19 cellular contexts compared by ENCODE assay signal in the genomic region with DNA sequence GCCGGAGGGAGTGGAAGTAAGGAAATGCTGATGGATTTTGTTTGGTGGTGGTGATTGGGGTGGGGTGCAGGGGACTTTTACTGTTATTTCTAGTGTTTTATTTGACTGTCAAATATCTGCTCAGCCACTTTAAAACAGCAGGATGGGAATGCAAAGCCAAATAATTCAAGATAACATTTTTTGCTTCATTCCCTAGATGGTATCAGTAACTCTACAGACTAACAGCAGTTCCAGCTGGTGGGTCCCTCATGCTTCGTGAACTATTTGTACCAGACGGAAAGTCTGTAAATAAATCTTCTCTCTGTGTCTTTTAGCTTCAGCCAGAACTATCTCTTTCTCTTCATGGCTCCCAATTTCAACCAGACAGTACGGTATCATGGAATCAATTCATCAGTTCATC. TPM values are rescaled to one million over a fixed set of nuclear protein-coding genes. Genes with fewer than 3 reads are reported as not detected.
DNase-seq lines count a peak whose midpoint lies in the region; TF ChIP-seq lines count a peak whose summit lies in the region.
"Had no signal": no experiment of that assay in that cellular context is flagged by ENCODE, and none has a peak within 500 bp of the region (broad histone marks: within the 10 kb centered on the region; RNA-seq: fewer than 3 reads in every experiment).

No MANE protein-coding gene starts in this region.

- no peak overlapping the region for H3K27ac ChIP-seq in BLaER1
- H3K27ac ChIP-seq: 22Rv1, A549, GM23248 had no signal

- no peaks in the 10 kb centered on the region for H3K36me3 ChIP-seq in BLaER1
- H3K36me3 ChIP-seq: HAP-1 had no signal

- no peaks in the 10 kb centered on the region for H3K27me3 Mint-ChIP-seq in nephron (ENCODE audit: low read depth)
- H3K27me3 Mint-ChIP-seq in chondrocyte (ENCODE audit: low read depth) = no peaks in the 10 kb centered on the region
- peaks cover 3 to 26% (median 4%) of the 10 kb centered on the region in 3 donors for H3K27me3 Mint-ChIP-seq in CD14-positive monocyte (ENCODE audit: low read depth in 3 of 3)
- H3K27me3 Mint-ChIP-seq: CD4-positive, CD25-positive, alpha-beta regulatory T cell had no signal

- intact Hi-C loops in CD14-positive monocyte (cut with micrococcal nuclease) = no loop called here

- H3K27me3 ChIP-seq in BLaER1 = no peaks in the 10 kb centered on the region

- peak overlapping the region; percentile 30 to 76 (median 36) for H3K27ac Mint-ChIP-seq in nephron
- no peak overlapping the region for H3K27ac Mint-ChIP-seq in chondrocyte (ENCODE audit: unreplicated experiment)
- H3K27ac Mint-ChIP-seq in CD14-positive monocyte = no peak overlapping the region
- H3K27ac Mint-ChIP-seq: CD4-positive, CD25-positive, alpha-beta regulatory T cell had no signal

- H3K9me3 Mint-ChIP-seq in nephron (peaks cover 20% of the 10 kb centered on the region), chondrocyte (ENCODE audit: low read depth) (peaks cover 18% of the 10 kb centered on the region), CD14-positive monocyte (peaks cover 0 to 5% (median 0%) of the 10 kb centered on the region in 7 donors)

- no peak overlapping the region for H3K9ac ChIP-seq in BLaER1
- H3K9ac ChIP-seq: GM23248 had no signal

- H3K4me3 ChIP-seq in BLaER1 (no peak overlapping the region), choroid plexus epithelial cell (ENCODE audit: low read depth, low read length) (no peak overlapping the region)
- H3K4me3 ChIP-seq: A549, GM23248, HAP-1 had no signal

- DNase-seq in NCI-H526 treated with DMSO at 0.1 percent for 48 hours (lab: John Stamatoyannopoulos, UW) (peak; percentile 65), choroid plexus epithelial cell (ENCODE audit: low read depth) (peak; percentile 9), chondrocyte (ENCODE audit: low spot score) (no peak), NCI-H2171 (lab: John Stamatoyannopoulos, UW) (no peak), CD14-positive monocyte (ENCODE audit: low spot score) (no peak), D341Med (ENCODE audit: low spot score) (no peak)
- DNase-seq: AML-193; CD4-positive, CD25-positive, alpha-beta regulatory T cell; CD8-positive, alpha-beta memory T cell; COR-L47; GDM1; GM23248 had no signal

- peak overlapping the region; percentile 52; the same call in 1 of the 2 replicates for H3K4me2 ChIP-seq in BLaER1
- H3K4me2 ChIP-seq: A549 had no signal

- H3K36me3 Mint-ChIP-seq in nephron (ENCODE audit: low read depth) (peaks cover 7% of the 10 kb centered on the region), chondrocyte (ENCODE audit: low read depth) (no peaks in the 10 kb centered on the region), CD14-positive monocyte (no peaks in the 10 kb centered on the region)
- H3K36me3 Mint-ChIP-seq: CD4-positive, CD25-positive, alpha-beta regulatory T cell; CD8-positive, alpha-beta memory T cell had no signal

- H3K4me3 Mint-ChIP-seq in nephron = no peak overlapping the region
- H3K4me3 Mint-ChIP-seq in chondrocyte (ENCODE audit: unreplicated experiment) = no peak overlapping the region
- H3K4me3 Mint-ChIP-seq in CD14-positive monocyte = no peak overlapping the region
- H3K4me3 Mint-ChIP-seq: CD8-positive, alpha-beta memory T cell had no signal

- H4K20me1 ChIP-seq in BLaER1 = no peaks in the 10 kb centered on the region

- no peak for TF ChIP-seq CTCF in choroid plexus epithelial cell (conservative IDR thresholded peaks at IDR 0.05; ENCODE audit: low read depth, low read length)
- TF ChIP-seq CTCF in nephron (IDR thresholded peaks at IDR 0.05; ENCODE audit: unreplicated experiment in 3 of 3) = no peak
- TF ChIP-seq CTCF in chondrocyte (IDR thresholded peaks at IDR 0.05) = no peak
- TF ChIP-seq CTCF in CD14-positive monocyte (IDR thresholded peaks at IDR 0.05) = no peak

- peaks cover 1% of the 10 kb centered on the region; the same call in 1 of the 2 replicates for H3K9me3 ChIP-seq in BLaER1
- H3K9me3 ChIP-seq: HAP-1 had no signal

- H3K4me1 Mint-ChIP-seq in nephron = peaks cover 8% of the 10 kb centered on the region
- H3K4me1 Mint-ChIP-seq in chondrocyte (ENCODE audit: low read depth) = no peaks in the 10 kb centered on the region
- H3K4me1 Mint-ChIP-seq in CD14-positive monocyte = no peaks in the 10 kb centered on the region
- H3K4me1 Mint-ChIP-seq: CD4-positive, CD25-positive, alpha-beta regulatory T cell; CD8-positive, alpha-beta memory T cell had no signal

- peaks cover 20% of the 10 kb centered on the region for H3K4me1 ChIP-seq in BLaER1
- H3K4me1 ChIP-seq: A549, HAP-1 had no signal

RNA-seq across cellular contexts. Expression of a gene that starts 27.5 kb away (rescaled TPM):
- total RNA-seq in chondrocyte = not detected in 3 replicates
- polyA plus RNA-seq in CD14-positive monocyte = not detected
- total RNA-seq: CD4-positive, CD25-positive, alpha-beta regulatory T cell; CD8-positive, alpha-beta memory T cell; GM23248; H4 had no signal
- polyA plus RNA-seq: A549, BJ, GM23248 had no signal

RNA-seq across cellular contexts. Expression of a gene that starts 48.1 kb away (rescaled TPM):
- 3.1 to 4.4 TPM (median 4.0 TPM) in 3 replicates for total RNA-seq in chondrocyte
- polyA plus RNA-seq in CD14-positive monocyte = not detected
- total RNA-seq: CD8-positive, alpha-beta memory T cell had no signal
- polyA plus RNA-seq: CD4-positive, CD25-positive, alpha-beta regulatory T cell; CD8-positive, alpha-beta memory T cell had no signal

Comparison
In these comparisons a context has a peak if more than half of its experiments do, and no peak if none do; other contexts are left out.
1. DNase-seq: peak in NCI-H526 treated with DMSO at 0.1 percent for 48 hours (single experiment) and choroid plexus epithelial cell (single experiment); none in chondrocyte (single experiment), NCI-H2171 (single experiment), CD14-positive monocyte (single experiment) and D341Med (single experiment).
2. H3K27ac Mint-ChIP-seq: peak in nephron (3 of 3); none in chondrocyte (single experiment) and CD14-positive monocyte (0 of 7).